Comparison of ENCODE assay signal across 9 cellular contexts in the genomic region with DNA sequence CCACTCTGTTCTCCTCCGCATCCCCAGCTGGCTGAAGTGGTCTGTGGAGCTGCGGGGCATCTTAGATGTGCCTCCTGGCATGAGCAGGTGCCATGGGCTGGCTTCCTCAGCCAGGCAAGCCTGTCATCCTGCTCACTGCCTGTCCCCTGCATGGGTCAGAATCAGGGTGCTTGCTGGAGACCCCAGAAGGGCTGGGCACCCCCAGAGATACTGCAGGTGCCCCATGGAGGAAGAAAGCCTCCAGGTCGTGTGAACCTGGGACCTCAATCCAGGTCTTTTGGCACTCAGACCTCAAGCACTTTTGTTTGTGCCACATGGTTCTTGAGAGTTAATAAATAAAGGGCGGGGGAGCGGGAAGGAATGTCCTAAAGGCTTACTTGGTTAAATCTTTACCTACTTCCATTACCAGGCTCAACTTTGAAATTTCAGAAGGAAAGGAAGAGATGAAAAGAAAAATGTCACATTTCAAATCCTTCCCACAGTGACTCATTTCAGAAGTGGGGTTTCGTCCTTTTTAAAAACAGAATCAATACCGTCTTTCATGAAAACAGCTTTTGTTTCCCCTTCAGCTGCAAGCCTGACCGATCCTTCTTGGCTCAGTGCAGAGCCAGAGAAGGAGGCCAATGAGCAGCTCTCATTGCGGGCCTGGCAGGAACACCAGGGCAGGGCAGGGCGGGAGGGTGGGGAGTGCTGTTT.
DNase-seq lines count a peak whose midpoint lies in the region; ATAC-seq and TF ChIP-seq lines count a peak whose summit lies in the region.
"Had no signal": no experiment of that assay in that cellular context is flagged by ENCODE, and none has a peak within 500 bp of the region (broad histone marks: within the 10 kb centered on the region; RNA-seq: fewer than 3 reads in every experiment).

No MANE protein-coding gene starts in this region.

- intact Hi-C loops in Right ventricle myocardium superior (cut with DNase I) (no loop called here), left colon (cut with DNase I, micrococcal nuclease) (no loop called here)

- 39 to 47% methylated on average over 10 of the region's 10 CpGs for WGBS in tibial nerve, 2 donors

- no peaks in the 10 kb centered on the region for H3K9me3 ChIP-seq in tibial nerve

- TF ChIP-seq CTCF in AG10803 (conservative IDR thresholded peaks at IDR 0.05; ENCODE audit: low read length): no peak
- no peak for TF ChIP-seq CTCF in tibial nerve (IDR thresholded peaks at IDR 0.05)

- TF ChIP-seq POLR2A in tibial nerve (IDR thresholded peaks at IDR 0.05): no peak

- peak in 1 of 2 donors; percentile 75 for TF ChIP-seq EP300 in tibial nerve (IDR thresholded peaks at IDR 0.05)

- H3K36me3 ChIP-seq in tibial nerve: no peaks in the 10 kb centered on the region

- ATAC-seq in GM19463 (IDR thresholded peaks at IDR 0.05; ENCODE audit: unreplicated experiment) (peak; percentile 94), HG03442 (IDR thresholded peaks at IDR 0.05; ENCODE audit: unreplicated experiment) (peak; percentile 90), Right ventricle myocardium superior (ENCODE audit: poor library complexity) (peak; percentile 54), left colon (no peak)

- H3K4me1 ChIP-seq in tibial nerve: peaks cover 0 to 43% (median 20%) of the 10 kb centered on the region in 4 donors

- no peaks in the 10 kb centered on the region for H3K27me3 ChIP-seq in tibial nerve

- H3K4me3 ChIP-seq in AG10803 (ENCODE audit: low read length) (no peak overlapping the region), tibial nerve (peak overlapping the region in 1 of 4 donors; percentile 10)

- DNase-seq in AG10803 (ENCODE audit: low read depth): peak; percentile 24
- DNase-seq in Right ventricle myocardium superior: no peak
- peak in 1 of 2 donors; percentile 45 for DNase-seq in tibial nerve (ENCODE audit: low spot score in 2 of 2)
- DNase-seq in NCI-H2227 treated with DMSO at 0.1 percent for 48 hours (lab: John Stamatoyannopoulos, UW): no peak
- no peak for DNase-seq in left colon
- no peak for DNase-seq in NCI-H748 (lab: John Stamatoyannopoulos, UW; ENCODE audit: unreplicated experiment)
- DNase-seq: DND-41 had no signal

- peak overlapping the region; percentile 86 to 98 (median 92) for H3K27ac ChIP-seq in tibial nerve
